1 cellular context compared by ENCODE assay signal in genomic region chr13:99196466-99197256, GRCh38.
TF ChIP-seq lines count a peak whose summit lies in the region.

No MANE protein-coding gene starts in this region.

TF ChIP-seq in GM23338, 12 proteins besides CTCF, POLR2A, EP300 and RAD21 (continued from another document):
- TF ChIP-seq, protein P1, sequence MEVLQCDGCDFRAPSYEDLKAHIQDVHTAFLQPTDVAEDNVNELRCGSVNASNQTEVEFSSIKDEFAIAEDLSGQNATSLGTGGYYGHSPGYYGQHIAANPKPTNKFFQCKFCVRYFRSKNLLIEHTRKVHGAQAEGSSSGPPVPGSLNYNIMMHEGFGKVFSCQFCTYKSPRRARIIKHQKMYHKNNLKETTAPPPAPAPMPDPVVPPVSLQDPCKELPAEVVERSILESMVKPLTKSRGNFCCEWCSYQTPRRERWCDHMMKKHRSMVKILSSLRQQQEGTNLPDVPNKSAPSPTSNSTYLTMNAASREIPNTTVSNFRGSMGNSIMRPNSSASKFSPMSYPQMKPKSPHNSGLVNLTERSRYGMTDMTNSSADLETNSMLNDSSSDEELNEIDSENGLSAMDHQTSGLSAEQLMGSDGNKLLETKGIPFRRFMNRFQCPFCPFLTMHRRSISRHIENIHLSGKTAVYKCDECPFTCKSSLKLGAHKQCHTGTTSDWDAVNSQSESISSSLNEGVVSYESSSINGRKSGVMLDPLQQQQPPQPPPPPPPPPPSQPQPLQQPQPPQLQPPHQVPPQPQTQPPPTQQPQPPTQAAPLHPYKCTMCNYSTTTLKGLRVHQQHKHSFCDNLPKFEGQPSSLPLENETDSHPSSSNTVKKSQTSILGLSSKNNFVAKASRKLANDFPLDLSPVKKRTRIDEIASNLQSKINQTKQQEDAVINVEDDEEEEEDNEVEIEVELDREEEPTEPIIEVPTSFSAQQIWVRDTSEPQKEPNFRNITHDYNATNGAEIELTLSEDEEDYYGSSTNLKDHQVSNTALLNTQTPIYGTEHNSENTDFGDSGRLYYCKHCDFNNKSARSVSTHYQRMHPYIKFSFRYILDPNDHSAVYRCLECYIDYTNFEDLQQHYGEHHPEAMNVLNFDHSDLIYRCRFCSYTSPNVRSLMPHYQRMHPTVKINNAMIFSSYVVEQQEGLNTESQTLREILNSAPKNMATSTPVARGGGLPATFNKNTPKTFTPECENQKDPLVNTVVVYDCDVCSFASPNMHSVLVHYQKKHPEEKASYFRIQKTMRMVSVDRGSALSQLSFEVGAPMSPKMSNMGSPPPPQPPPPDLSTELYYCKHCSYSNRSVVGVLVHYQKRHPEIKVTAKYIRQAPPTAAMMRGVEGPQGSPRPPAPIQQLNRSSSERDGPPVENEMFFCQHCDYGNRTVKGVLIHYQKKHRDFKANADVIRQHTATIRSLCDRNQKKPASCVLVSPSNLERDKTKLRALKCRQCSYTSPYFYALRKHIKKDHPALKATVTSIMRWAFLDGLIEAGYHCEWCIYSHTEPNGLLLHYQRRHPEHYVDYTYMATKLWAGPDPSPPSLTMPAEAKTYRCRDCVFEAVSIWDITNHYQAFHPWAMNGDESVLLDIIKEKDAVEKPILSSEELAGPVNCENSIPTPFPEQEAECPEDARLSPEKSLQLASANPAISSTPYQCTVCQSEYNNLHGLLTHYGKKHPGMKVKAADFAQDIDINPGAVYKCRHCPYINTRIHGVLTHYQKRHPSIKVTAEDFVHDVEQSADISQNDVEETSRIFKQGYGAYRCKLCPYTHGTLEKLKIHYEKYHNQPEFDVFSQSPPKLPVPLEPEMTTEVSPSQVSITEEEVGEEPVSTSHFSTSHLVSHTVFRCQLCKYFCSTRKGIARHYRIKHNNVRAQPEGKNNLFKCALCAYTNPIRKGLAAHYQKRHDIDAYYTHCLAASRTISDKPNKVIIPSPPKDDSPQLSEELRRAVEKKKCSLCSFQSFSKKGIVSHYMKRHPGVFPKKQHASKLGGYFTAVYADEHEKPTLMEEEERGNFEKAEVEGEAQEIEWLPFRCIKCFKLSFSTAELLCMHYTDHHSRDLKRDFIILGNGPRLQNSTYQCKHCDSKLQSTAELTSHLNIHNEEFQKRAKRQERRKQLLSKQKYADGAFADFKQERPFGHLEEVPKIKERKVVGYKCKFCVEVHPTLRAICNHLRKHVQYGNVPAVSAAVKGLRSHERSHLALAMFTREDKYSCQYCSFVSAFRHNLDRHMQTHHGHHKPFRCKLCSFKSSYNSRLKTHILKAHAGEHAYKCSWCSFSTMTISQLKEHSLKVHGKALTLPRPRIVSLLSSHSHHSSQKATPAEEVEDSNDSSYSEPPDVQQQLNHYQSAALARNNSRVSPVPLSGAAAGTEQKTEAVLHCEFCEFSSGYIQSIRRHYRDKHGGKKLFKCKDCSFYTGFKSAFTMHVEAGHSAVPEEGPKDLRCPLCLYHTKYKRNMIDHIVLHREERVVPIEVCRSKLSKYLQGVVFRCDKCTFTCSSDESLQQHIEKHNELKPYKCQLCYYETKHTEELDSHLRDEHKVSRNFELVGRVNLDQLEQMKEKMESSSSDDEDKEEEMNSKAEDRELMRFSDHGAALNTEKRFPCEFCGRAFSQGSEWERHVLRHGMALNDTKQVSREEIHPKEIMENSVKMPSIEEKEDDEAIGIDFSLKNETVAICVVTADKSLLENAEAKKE (CRISPR knock-in tag; IDR thresholded peaks at IDR 0.05) = no peak
- TF ChIP-seq POLR2AphosphoS5 (IDR thresholded peaks at IDR 0.05; ENCODE audit: low read depth) (no peak), EZH2phosphoT487 (IDR thresholded peaks at IDR 0.05; ENCODE audit: unreplicated experiment) (no peak), ZNF114 (CRISPR knock-in tag; IDR thresholded peaks at IDR 0.05) (no peak), ETS1 (IDR thresholded peaks at IDR 0.05) (no peak), STAT1 (IDR thresholded peaks at IDR 0.05; ENCODE audit: unreplicated experiment) (no peak), NANOG (IDR thresholded peaks at IDR 0.05; ENCODE audit: borderline replicate concordance) (no peak), ZNF331 (CRISPR knock-in tag; IDR thresholded peaks at IDR 0.05; ENCODE audit: low read depth) (no peak), REST (IDR thresholded peaks at IDR 0.05; ENCODE audit: unreplicated experiment) (no peak)
